In the genomic region with DNA sequence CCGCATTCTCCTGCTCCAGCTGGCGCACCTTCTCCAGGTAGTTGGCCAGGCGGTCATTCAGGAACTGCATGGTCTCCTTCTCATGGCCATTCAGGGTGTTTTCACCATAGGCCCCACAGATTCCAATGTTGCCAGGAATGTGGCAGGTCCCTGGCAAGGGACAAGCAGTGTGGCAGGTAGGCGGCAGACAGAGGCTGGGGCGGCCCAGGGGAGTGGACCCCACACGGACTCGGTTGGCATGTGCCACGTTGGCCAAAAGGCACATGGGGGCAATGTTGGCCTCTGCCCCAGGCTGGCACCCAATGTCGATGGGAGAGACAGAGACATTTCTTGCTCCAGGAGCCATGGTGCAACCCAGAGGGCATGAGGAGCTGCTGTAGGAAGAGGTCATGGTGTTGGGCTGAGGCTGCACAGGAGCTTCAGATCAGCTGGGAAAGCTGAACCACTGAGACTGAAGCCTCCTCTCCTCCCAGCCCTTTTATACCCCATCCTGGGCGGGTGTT, we compare ENCODE assay signal across 9 cellular contexts. TPM values are rescaled to one million over a fixed set of nuclear protein-coding genes. Genes with fewer than 3 reads are reported as not detected.
"Had no signal": no experiment of that assay in that cellular context is flagged by ENCODE, and none has a peak within 500 bp of the region (broad histone marks: within the 10 kb centered on the region; RNA-seq: fewer than 3 reads in every experiment).

A gene (minus strand): TSS at position 453 of the 503 bp plus-strand sequence. CDS start 62 bp downstream, at position 391.

- H3K4me3 ChIP-seq: GM12878 had no signal

- DNase-seq: GDM1, GF-D8 had no signal

- ATAC-seq: GM12878 had no signal

- FAIRE-seq: G401.6, GM12878, GM12891, GM12892, GM18507, GM19239 had no signal

RNA-seq across cellular contexts. Expression of the gene that starts here (rescaled TPM):
- total RNA-seq: G401, GM12878 had no signal
- polyA plus RNA-seq: GM12878 had no signal
